Comparison of ENCODE assay signal across 27 cellular contexts in the genomic region with DNA sequence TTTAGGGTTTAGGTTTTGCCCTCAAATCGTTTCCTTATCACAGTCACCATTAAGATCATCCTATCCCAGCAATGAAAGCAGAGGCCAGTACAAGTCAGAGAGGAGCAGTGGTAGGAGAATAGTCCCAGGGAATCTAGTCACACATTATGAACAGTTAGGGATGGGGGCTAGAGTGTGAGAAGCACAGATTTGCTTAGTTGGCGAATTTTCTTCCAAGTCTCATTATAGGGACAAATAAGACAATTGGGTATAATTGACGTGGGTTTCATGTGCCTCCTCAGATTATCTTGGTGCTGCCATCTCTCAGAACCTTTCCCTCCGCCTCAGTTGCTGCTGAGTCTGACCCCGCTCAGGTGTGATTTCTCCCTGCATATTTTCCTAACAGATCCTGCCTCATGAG.
"Had no signal": no experiment of that assay in that cellular context is flagged by ENCODE, and none has a peak within 500 bp of the region (broad histone marks: within the 10 kb centered on the region; RNA-seq: fewer than 3 reads in every experiment).

No MANE protein-coding gene starts in this region.

- DNase-seq: colonic mucosa; cortex of kidney; effector CD8-positive, alpha-beta T cell; effector memory CD8-positive, alpha-beta T cell; endodermal cell; erythroblast; esophagus squamous epithelium; foreskin fibroblast; foreskin melanocyte; gastrocnemius medialis; glutamatergic neuron; head of caudate nucleus; heart right ventricle; hippocampal formation; left cardiac atrium; left lung; left ventricle myocardium superior; lower lobe of right lung; mesenchymal stem cell; naive thymus-derived CD4-positive, alpha-beta T cell had no signal

- FAIRE-seq: endometrium, islet of Langerhans, keratinocyte had no signal

- H3K27ac ChIP-seq: colonic mucosa, epithelial cell of prostate, esophagus squamous epithelium, gastrocnemius medialis, heart right ventricle, left lung, lower lobe of right lung had no signal

- H3K36me3 Mint-ChIP-seq: mesothelial cell of epicardium; naive thymus-derived CD4-positive, alpha-beta T cell had no signal

- H3K36me3 ChIP-seq: colonic mucosa, esophagus squamous epithelium, gastrocnemius medialis, heart right ventricle, left lung, lower lobe of right lung had no signal

- H3K4me1 Mint-ChIP-seq: mesothelial cell of epicardium; naive thymus-derived CD4-positive, alpha-beta T cell had no signal

- H3K4me3 Mint-ChIP-seq: dendritic cell treated with granulocyte-macrophage colony-stimulating factor and Interleukin-4, amounts not matched to agents 40 ng/mL and 50 ng/mL, for 4 days; effector memory CD8-positive, alpha-beta T cell; endodermal cell; mesothelial cell of epicardium; naive thymus-derived CD4-positive, alpha-beta T cell had no signal

- H3K27me3 ChIP-seq: colonic mucosa, esophagus squamous epithelium, gastrocnemius medialis, heart right ventricle, left lung had no signal

- H3K27ac Mint-ChIP-seq: dendritic cell treated with granulocyte-macrophage colony-stimulating factor and Interleukin-4, amounts not matched to agents 40 ng/mL and 50 ng/mL, for 4 days; effector memory CD8-positive, alpha-beta T cell; endodermal cell; mesothelial cell of epicardium; naive thymus-derived CD4-positive, alpha-beta T cell had no signal

- H3K4me3 ChIP-seq: colonic mucosa, esophagus squamous epithelium, gastrocnemius medialis, heart right ventricle, left lung, lower lobe of right lung had no signal

- H3K9me3 ChIP-seq: colonic mucosa, gastrocnemius medialis, lower lobe of right lung had no signal

- H3K4me1 ChIP-seq: colonic mucosa, esophagus squamous epithelium, gastrocnemius medialis, left lung, lower lobe of right lung had no signal

- ATAC-seq: effector memory CD8-positive, alpha-beta T cell; esophagus mucosa; gastrocnemius medialis; heart right ventricle; left cardiac atrium; left lung; left ventricle myocardium superior; lower lobe of right lung; naive thymus-derived CD4-positive, alpha-beta T cell had no signal

- H3K27me3 Mint-ChIP-seq: dendritic cell treated with granulocyte-macrophage colony-stimulating factor and Interleukin-4, amounts not matched to agents 40 ng/mL and 50 ng/mL, for 4 days; effector memory CD8-positive, alpha-beta T cell had no signal
